8 cellular contexts compared by ENCODE assay signal in the genomic region with DNA sequence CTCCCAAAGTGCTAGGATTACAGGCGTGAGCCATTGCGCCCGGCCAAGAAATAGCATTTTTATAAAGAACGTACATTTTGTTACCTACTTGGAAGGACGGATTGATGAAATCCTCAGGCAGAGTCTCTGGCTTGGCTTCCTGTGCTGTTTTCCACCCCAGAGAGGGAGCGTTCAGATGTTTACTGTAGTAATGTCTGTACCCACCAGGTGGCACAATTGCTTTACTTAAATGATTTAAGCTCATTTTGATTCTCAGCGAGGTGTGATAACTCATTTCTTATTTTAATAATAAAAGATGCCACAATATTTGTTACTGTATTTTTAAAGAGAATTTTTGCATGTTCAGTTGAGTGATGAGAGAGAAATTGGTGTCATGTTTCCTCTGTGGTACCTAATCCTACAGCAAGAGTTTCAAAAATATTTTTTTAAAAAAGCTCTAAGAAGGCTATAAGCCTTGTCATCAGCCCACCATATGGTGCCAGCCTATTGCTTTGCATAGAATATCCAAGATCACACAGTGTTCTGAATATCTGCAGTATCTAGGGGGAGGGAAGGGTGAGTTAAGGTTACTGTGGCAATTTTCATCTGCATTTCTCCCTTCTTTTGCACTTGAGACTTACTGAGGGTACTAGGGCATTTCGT.
A peak's percentile ranks its signal among the peaks of the same experiment; 100 is the strongest.
DNase-seq lines count a peak whose midpoint lies in the region; ATAC-seq and TF ChIP-seq lines count a peak whose summit lies in the region.

No MANE protein-coding gene starts in this region.

- no peak overlapping the region for H3K27ac Mint-ChIP-seq in effector memory CD8-positive, alpha-beta T cell

- H3K27me3 ChIP-seq in BJ (ENCODE audit: control insufficient read depth, insufficient read depth, low read length) (no peaks in the 10 kb centered on the region), H7 (ENCODE audit: control insufficient read depth, insufficient read depth, low read length) (no peaks in the 10 kb centered on the region)

- no peaks in the 10 kb centered on the region for H3K36me3 ChIP-seq in BJ (ENCODE audit: control insufficient read depth, insufficient read depth, low read length)
- no peaks in the 10 kb centered on the region for H3K36me3 ChIP-seq in H7 (replicated peaks; ENCODE audit: control insufficient read depth, insufficient read depth, low read length)

- POLR2A ChIA-PET in BJ (lab: Charles Lee): no interaction called here

- H3K4me1 Mint-ChIP-seq in effector memory CD8-positive, alpha-beta T cell (ENCODE audit: low read depth in 2 of 2): peaks cover 11 to 18% of the 10 kb centered on the region in 2 donors

- no peaks in the 10 kb centered on the region for H3K27me3 Mint-ChIP-seq in effector memory CD8-positive, alpha-beta T cell

- TF ChIP-seq CTCF in BJ (IDR thresholded peaks at IDR 0.05; ENCODE audit: insufficient read depth, low read depth, low read length): peak; percentile 58

- H3K4me3 ChIP-seq in BJ (ENCODE audit: low read depth, low read length) (no peak overlapping the region), H7 (ENCODE audit: insufficient read depth, low read depth, low read length) (no peak overlapping the region)

- DNase-seq in BJ (ENCODE audit: low read depth) (peak; percentile 13), H7 (peak; percentile 68), NCI-H510A (lab: John Stamatoyannopoulos, UW) (peak; percentile 33), medulla oblongata (ENCODE audit: extremely low spot score) (peak; percentile 91)
- DNase-seq in activated CD4-positive, alpha-beta T cell treated with anti-CD3 and anti-CD28 coated beads for 4 hours: peak; percentile 33 to 71
- peak; percentile 61 to 72 (median 66) for DNase-seq in effector memory CD8-positive, alpha-beta T cell
- DNase-seq in stimulated activated CD8-positive, alpha-beta memory T cell treated with anti-CD3 and anti-CD28 coated beads, Interleukin-4, amount 100 ng/mL, for 24 hours (ENCODE audit: low read depth): peak; percentile 4

- CTCF ChIA-PET in BJ (lab: Yijun Ruan, JAX): interaction anchor here (0.7 to 3.1 kb wide), 26 partner anchors 9 to 392 kb away, joined by 3 to 23 read pairs (median 4); no protein-coding TSS in a partner anchor

- H3K9me3 Mint-ChIP-seq in effector memory CD8-positive, alpha-beta T cell: no peaks in the 10 kb centered on the region

- H3K4me3 Mint-ChIP-seq in effector memory CD8-positive, alpha-beta T cell: no peak overlapping the region

- peak; percentile 69 for ATAC-seq in effector memory CD8-positive, alpha-beta T cell (replicated peaks)
- no peak for ATAC-seq in GM19455 (IDR thresholded peaks at IDR 0.05; ENCODE audit: unreplicated experiment)

- peaks cover 2% of the 10 kb centered on the region for H3K36me3 Mint-ChIP-seq in effector memory CD8-positive, alpha-beta T cell (ENCODE audit: insufficient read depth)

Comparison
In these comparisons a context has a peak if more than half of its experiments do, and no peak if none do; other contexts are left out.
1. DNase-seq: peak in every context shown above with its lines; median percentile 91 in medulla oblongata; 68 in H7; 66 in effector memory CD8-positive, alpha-beta T cell; 52 in activated CD4-positive, alpha-beta T cell treated with anti-CD3 and anti-CD28 coated beads for 4 hours; 33 in NCI-H510A; 13 in BJ; 4 in stimulated activated CD8-positive, alpha-beta memory T cell treated with anti-CD3 and anti-CD28 coated beads, Interleukin-4, amount 100 ng/mL, for 24 hours.